ENCODE assay signal across 20 cellular contexts in the genomic region with DNA sequence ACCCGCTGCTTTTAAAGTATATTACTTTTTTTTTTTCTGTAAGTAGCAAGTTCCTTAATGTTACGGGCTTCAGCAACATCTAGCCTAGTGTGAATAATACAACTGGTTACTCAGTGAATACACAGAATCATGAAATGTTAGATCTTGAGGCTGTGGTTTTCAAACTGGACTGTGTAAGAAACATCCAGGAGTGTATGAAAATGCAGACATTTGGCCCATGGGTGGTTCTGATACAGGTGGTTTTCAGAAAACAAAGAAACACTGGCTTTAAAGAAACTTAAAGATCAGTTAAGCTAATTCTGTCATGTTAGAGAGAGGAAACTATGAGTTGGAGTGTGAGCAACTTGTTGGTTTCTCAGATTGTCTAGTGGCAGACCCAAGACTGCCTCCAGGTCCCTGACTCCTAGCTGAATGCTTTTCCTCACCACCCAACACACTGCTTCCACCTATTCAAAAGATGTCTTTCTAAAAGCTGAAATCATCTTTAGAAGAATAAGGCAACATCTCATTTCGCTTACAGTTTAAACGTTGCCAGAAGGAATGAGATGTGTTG. TPM values are rescaled to one million over a fixed set of nuclear protein-coding genes. Genes with fewer than 3 reads are reported as not detected.
DNase-seq lines count a peak whose midpoint lies in the region; ATAC-seq and TF ChIP-seq lines count a peak whose summit lies in the region.
"Had no signal": no experiment of that assay in that cellular context is flagged by ENCODE, and none has a peak within 500 bp of the region (broad histone marks: within the 10 kb centered on the region; RNA-seq: fewer than 3 reads in every experiment).

No MANE protein-coding gene starts in this region.

- no peaks in the 10 kb centered on the region for H3K36me3 ChIP-seq in esophagus muscularis mucosa
- H3K36me3 ChIP-seq: BLaER1 had no signal

- TF ChIP-seq CTCF in activated CD8-positive, alpha-beta T cell treated with anti-CD3 and anti-CD28 coated beads for 36 hours (IDR thresholded peaks at IDR 0.05), result no peak
- TF ChIP-seq CTCF in GM13977 (IDR thresholded peaks at IDR 0.05; ENCODE audit: extremely low read depth, insufficient read depth, missing control alignments), result no peak
- no peak for TF ChIP-seq CTCF in esophagus muscularis mucosa (IDR thresholded peaks at IDR 0.05)

- H3K4me1 Mint-ChIP-seq in activated CD8-positive, alpha-beta T cell treated with anti-CD3 and anti-CD28 coated beads for 36 hours (ENCODE audit: low read depth), result no peaks in the 10 kb centered on the region
- no peaks in the 10 kb centered on the region for H3K4me1 Mint-ChIP-seq in activated CD8-positive, alpha-beta T cell treated with anti-CD3 and anti-CD28 coated beads, Interleukin-2, amount 10 ng/mL, durations not matched to agents 7 days and 5 days (ENCODE audit: low read depth)
- H3K4me1 Mint-ChIP-seq in activated naive CD8-positive, alpha-beta T cell treated with anti-CD3 and anti-CD28 coated beads for 36 hours, result no peaks in the 10 kb centered on the region
- H3K4me1 Mint-ChIP-seq in T-helper 2 cell treated with Interferon-gamma antibody and Interleukin-4, amounts not matched to agents 5 μg/mL and 100 μg/mL, for 36 hours (ENCODE audit: low read depth), result no peaks in the 10 kb centered on the region
- H3K4me1 Mint-ChIP-seq: B cell; CD4-positive, CD25-positive, alpha-beta regulatory T cell had no signal

- no peak overlapping the region for H3K27ac Mint-ChIP-seq in activated CD8-positive, alpha-beta T cell treated with anti-CD3 and anti-CD28 coated beads for 36 hours
- H3K27ac Mint-ChIP-seq in activated CD8-positive, alpha-beta T cell treated with anti-CD3 and anti-CD28 coated beads, Interleukin-2, amount 10 ng/mL, durations not matched to agents 7 days and 5 days, result no peak overlapping the region
- peak overlapping the region; percentile 21 for H3K27ac Mint-ChIP-seq in activated naive CD8-positive, alpha-beta T cell treated with anti-CD3 and anti-CD28 coated beads for 36 hours
- no peak overlapping the region for H3K27ac Mint-ChIP-seq in T-helper 2 cell treated with Interferon-gamma antibody and Interleukin-4, amounts not matched to agents 5 μg/mL and 100 μg/mL, for 36 hours
- H3K27ac Mint-ChIP-seq: B cell; CD4-positive, CD25-positive, alpha-beta regulatory T cell; CD8-positive, alpha-beta T cell had no signal

- no peak for DNase-seq in activated CD8-positive, alpha-beta T cell treated with anti-CD3 and anti-CD28 coated beads for 36 hours
- no peak for DNase-seq in activated CD8-positive, alpha-beta T cell treated with anti-CD3 and anti-CD28 coated beads, Interleukin-2, amount 10 ng/mL, durations not matched to agents 7 days and 5 days
- peak; percentile 17 for DNase-seq in GM13977 (ENCODE audit: low spot score)
- DNase-seq in activated naive CD8-positive, alpha-beta T cell treated with anti-CD3 and anti-CD28 coated beads for 36 hours, result no peak
- DNase-seq in esophagus muscularis mucosa (ENCODE audit: extremely low spot score), result peak; percentile 19
- DNase-seq in Right ventricle myocardium inferior (ENCODE audit: missing footprints), result no peak
- no peak for DNase-seq in T-helper 2 cell treated with Interferon-gamma antibody and Interleukin-4, amounts not matched to agents 5 μg/mL and 100 μg/mL, for 36 hours (ENCODE audit: low spot score)
- no peak for DNase-seq in NCI-H2196 (lab: John Stamatoyannopoulos, UW; ENCODE audit: unreplicated experiment)
- DNase-seq: Caco-2; CD4-positive, CD25-positive, alpha-beta regulatory T cell; CD8-positive, alpha-beta T cell; DMS153; DND-41; GM23248; H7; HCEC 1CT had no signal

- H3K27me3 Mint-ChIP-seq in activated CD8-positive, alpha-beta T cell treated with anti-CD3 and anti-CD28 coated beads for 36 hours, result peaks cover 1% of the 10 kb centered on the region
- H3K27me3 Mint-ChIP-seq in activated CD8-positive, alpha-beta T cell treated with anti-CD3 and anti-CD28 coated beads, Interleukin-2, amount 10 ng/mL, durations not matched to agents 7 days and 5 days (ENCODE audit: low read depth), result peaks cover 3% of the 10 kb centered on the region
- H3K27me3 Mint-ChIP-seq in activated naive CD8-positive, alpha-beta T cell treated with anti-CD3 and anti-CD28 coated beads for 36 hours, result peaks cover 16% of the 10 kb centered on the region
- peaks cover 7% of the 10 kb centered on the region for H3K27me3 Mint-ChIP-seq in T-helper 2 cell treated with Interferon-gamma antibody and Interleukin-4, amounts not matched to agents 5 μg/mL and 100 μg/mL, for 36 hours (ENCODE audit: low read depth)

- no peak overlapping the region for H3K4me3 Mint-ChIP-seq in activated CD8-positive, alpha-beta T cell treated with anti-CD3 and anti-CD28 coated beads for 36 hours
- H3K4me3 Mint-ChIP-seq in activated CD8-positive, alpha-beta T cell treated with anti-CD3 and anti-CD28 coated beads, Interleukin-2, amount 10 ng/mL, durations not matched to agents 7 days and 5 days, result no peak overlapping the region
- no peak overlapping the region for H3K4me3 Mint-ChIP-seq in activated naive CD8-positive, alpha-beta T cell treated with anti-CD3 and anti-CD28 coated beads for 36 hours
- no peak overlapping the region for H3K4me3 Mint-ChIP-seq in T-helper 2 cell treated with Interferon-gamma antibody and Interleukin-4, amounts not matched to agents 5 μg/mL and 100 μg/mL, for 36 hours
- H3K4me3 Mint-ChIP-seq: B cell; CD4-positive, CD25-positive, alpha-beta regulatory T cell; CD8-positive, alpha-beta T cell had no signal

- no peak overlapping the region for H3K27ac ChIP-seq in esophagus muscularis mucosa (replicated peaks in 1 of 4)
- H3K27ac ChIP-seq: 22Rv1, BLaER1, C4-2B, GM23248 had no signal

- ATAC-seq in activated CD8-positive, alpha-beta T cell treated with anti-CD3 and anti-CD28 coated beads for 36 hours, result peak; percentile 39
- ATAC-seq in activated CD8-positive, alpha-beta T cell treated with anti-CD3 and anti-CD28 coated beads, Interleukin-2, amount 10 ng/mL, durations not matched to agents 7 days and 5 days, result no peak
- no peak for ATAC-seq in Right ventricle myocardium inferior
- ATAC-seq: CD8-positive, alpha-beta T cell had no signal

- H3K27me3 ChIP-seq in esophagus muscularis mucosa, result peaks cover 0 to 4% (median 0%) of the 10 kb centered on the region in 4 donors
- H3K27me3 ChIP-seq: BLaER1 had no signal

- TF ChIP-seq EP300 in esophagus muscularis mucosa (IDR thresholded peaks at IDR 0.05), result no peak

- no peak for TF ChIP-seq POLR2A in esophagus muscularis mucosa (IDR thresholded peaks at IDR 0.05; ENCODE audit: low read depth)

- CTCF ChIA-PET in activated CD8-positive, alpha-beta T cell treated with anti-CD3 and anti-CD28 coated beads for 36 hours (lab: Charles Lee), result interaction anchor here (1.2 kb wide), 1 partner anchor 58 kb away, joined by 4 read pairs; no protein-coding TSS in a partner anchor
- CTCF ChIA-PET in activated CD8-positive, alpha-beta T cell treated with anti-CD3 and anti-CD28 coated beads, Interleukin-2, amount 10 ng/mL, durations not matched to agents 7 days and 5 days (lab: Charles Lee), result interaction anchor here (1.2 kb wide), 1 partner anchor 58 kb away, joined by 3 read pairs; no protein-coding TSS in a partner anchor

- no peaks in the 10 kb centered on the region for H3K4me1 ChIP-seq in esophagus muscularis mucosa
- H3K4me1 ChIP-seq: BLaER1, Caco-2 had no signal

- WGBS in esophagus muscularis mucosa, result 91% methylated on average over 4 of the region's 4 CpGs

- H3K4me3 ChIP-seq in esophagus muscularis mucosa, result no peak overlapping the region
- H3K4me3 ChIP-seq: BLaER1, GM23248 had no signal

- no peaks in the 10 kb centered on the region for H3K9me3 Mint-ChIP-seq in activated CD8-positive, alpha-beta T cell treated with anti-CD3 and anti-CD28 coated beads for 36 hours
- no peaks in the 10 kb centered on the region for H3K9me3 Mint-ChIP-seq in activated CD8-positive, alpha-beta T cell treated with anti-CD3 and anti-CD28 coated beads, Interleukin-2, amount 10 ng/mL, durations not matched to agents 7 days and 5 days (ENCODE audit: insufficient read depth)
- no peaks in the 10 kb centered on the region for H3K9me3 Mint-ChIP-seq in activated naive CD8-positive, alpha-beta T cell treated with anti-CD3 and anti-CD28 coated beads for 36 hours
- no peaks in the 10 kb centered on the region for H3K9me3 Mint-ChIP-seq in T-helper 2 cell treated with Interferon-gamma antibody and Interleukin-4, amounts not matched to agents 5 μg/mL and 100 μg/mL, for 36 hours
- H3K9me3 Mint-ChIP-seq: CD8-positive, alpha-beta T cell had no signal

- H3K9me3 ChIP-seq in esophagus muscularis mucosa, result no peaks in the 10 kb centered on the region
- H3K9me3 ChIP-seq: BLaER1, Caco-2 had no signal

- in situ Hi-C loops in GM13977 (cut with MboI; ENCODE audit: low pct_unique_long_range_greater_than_20kb, low sequenced_read_pairs, unreplicated experiment), result no loop called here

- POLR2A ChIA-PET in activated CD8-positive, alpha-beta T cell treated with anti-CD3 and anti-CD28 coated beads for 36 hours (lab: Charles Lee), result no interaction called here
- POLR2A ChIA-PET in activated CD8-positive, alpha-beta T cell treated with anti-CD3 and anti-CD28 coated beads, Interleukin-2, amount 10 ng/mL, durations not matched to agents 7 days and 5 days (lab: Charles Lee), result no interaction called here

- intact Hi-C loops in activated CD8-positive, alpha-beta T cell treated with anti-CD3 and anti-CD28 coated beads for 36 hours (cut with micrococcal nuclease), result loop anchor here (5.0 kb wide), 1 partner anchor 293 kb away; no protein-coding TSS in a partner anchor
- intact Hi-C loops in esophagus muscularis mucosa (cut with DNase I) (no loop called here), Right ventricle myocardium inferior (cut with DNase I) (no loop called here)

- H3K36me3 Mint-ChIP-seq in activated CD8-positive, alpha-beta T cell treated with anti-CD3 and anti-CD28 coated beads for 36 hours (ENCODE audit: low read depth), result no peaks in the 10 kb centered on the region
- no peaks in the 10 kb centered on the region for H3K36me3 Mint-ChIP-seq in activated CD8-positive, alpha-beta T cell treated with anti-CD3 and anti-CD28 coated beads, Interleukin-2, amount 10 ng/mL, durations not matched to agents 7 days and 5 days (ENCODE audit: low read depth)
- H3K36me3 Mint-ChIP-seq in activated naive CD8-positive, alpha-beta T cell treated with anti-CD3 and anti-CD28 coated beads for 36 hours, result no peaks in the 10 kb centered on the region
- no peaks in the 10 kb centered on the region for H3K36me3 Mint-ChIP-seq in T-helper 2 cell treated with Interferon-gamma antibody and Interleukin-4, amounts not matched to agents 5 μg/mL and 100 μg/mL, for 36 hours (ENCODE audit: low read depth)
- H3K36me3 Mint-ChIP-seq: CD4-positive, CD25-positive, alpha-beta regulatory T cell; CD8-positive, alpha-beta T cell had no signal

RNA-seq across cellular contexts. Expression of a gene that starts 36.1 kb away (rescaled TPM):
- total RNA-seq in activated CD8-positive, alpha-beta T cell treated with anti-CD3 and anti-CD28 coated beads for 36 hours, result under 1 TPM; 0.40 to 0.72 TPM
- total RNA-seq in activated CD8-positive, alpha-beta T cell treated with anti-CD3 and anti-CD28 coated beads, Interleukin-2, amount 10 ng/mL, durations not matched to agents 7 days and 5 days, result under 1 TPM; 0.05 to 0.11 TPM
- total RNA-seq in activated naive CD8-positive, alpha-beta T cell treated with anti-CD3 and anti-CD28 coated beads for 36 hours, result 1 to 10 TPM; 1.6 to 1.7 TPM
- total RNA-seq in esophagus muscularis mucosa (1 to 10 TPM; 1.9 to 4.0 (median 2.7) TPM), Right ventricle myocardium inferior (0.35 TPM)
- total RNA-seq: GM23248 had no signal

Comparison
In these comparisons a context has a peak if more than half of its experiments do, and no peak if none do; other contexts are left out.
1. DNase-seq: peak in GM13977 (single experiment) and esophagus muscularis mucosa (single experiment); none in activated CD8-positive, alpha-beta T cell treated with anti-CD3 and anti-CD28 coated beads for 36 hours (single experiment), activated CD8-positive, alpha-beta T cell treated with anti-CD3 and anti-CD28 coated beads, Interleukin-2, amount 10 ng/mL, durations not matched to agents 7 days and 5 days (single experiment), activated naive CD8-positive, alpha-beta T cell treated with anti-CD3 and anti-CD28 coated beads for 36 hours (single experiment), Right ventricle myocardium inferior (single experiment), T-helper 2 cell treated with Interferon-gamma antibody and Interleukin-4, amounts not matched to agents 5 μg/mL and 100 μg/mL, for 36 hours (single experiment) and NCI-H2196 (single experiment).